24 cellular contexts compared by ENCODE assay signal in the genomic region with DNA sequence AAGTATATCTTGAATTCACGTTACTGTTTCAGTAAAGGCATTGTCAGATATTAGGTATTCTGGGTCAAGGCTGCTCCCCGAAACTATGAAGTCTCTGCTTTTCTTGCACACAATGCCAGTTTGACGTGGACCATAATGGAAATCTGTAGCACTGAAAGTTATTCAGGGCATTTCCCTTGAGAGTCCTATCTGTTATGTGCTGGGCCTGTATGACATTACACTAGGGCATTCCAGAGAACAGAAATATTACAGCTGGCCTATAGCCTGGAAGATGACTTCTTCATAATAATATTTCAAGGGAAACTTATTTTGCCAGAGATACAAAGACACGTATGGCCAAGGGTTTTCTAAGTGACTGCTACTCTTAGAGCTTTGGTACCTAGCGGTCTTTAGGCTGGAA.
"Had no signal": no experiment of that assay in that cellular context is flagged by ENCODE, and none has a peak within 500 bp of the region (broad histone marks: within the 10 kb centered on the region; RNA-seq: fewer than 3 reads in every experiment).

No MANE protein-coding gene starts in this region.

- DNase-seq: activated B cell treated with CpG ODN at 0.5 μM for 24 hours; activated CD4-positive, alpha-beta T cell treated with anti-CD3 and anti-CD28 coated beads for 48 hours; activated CD8-positive, alpha-beta T cell treated with anti-CD3 and anti-CD28 coated beads for 36 hours; activated effector memory CD4-positive, alpha-beta T cell treated with Interleukin-2 at 50 U/mL for 16 hours; activated T-cell treated with anti-CD3 and anti-CD28 coated beads, Interleukin-2, amount 50 U/mL, for 4 hours; amniotic stem cell; body of pancreas; effector CD8-positive, alpha-beta T cell; kidney; left ventricle myocardium inferior; mucosa of descending colon; naive thymus-derived CD8-positive, alpha-beta T cell; nucleus accumbens; stimulated activated naive CD8-positive, alpha-beta T cell treated with anti-CD3 and anti-CD28 coated beads, Interleukin-15, Interleukin-2, amounts not matched to agents 100 U/mL and 50 U/mL, for 24 hours; T-helper 2 cell; transverse colon had no signal

- ATAC-seq: activated CD8-positive, alpha-beta T cell treated with anti-CD3 and anti-CD28 coated beads for 36 hours; activated T-cell treated with anti-CD3 and anti-CD28 coated beads, Interleukin-2, amount 50 U/mL, for 4 hours; body of pancreas; mucosa of descending colon; naive thymus-derived CD8-positive, alpha-beta T cell; stimulated activated naive CD8-positive, alpha-beta T cell treated with anti-CD3 and anti-CD28 coated beads, Interleukin-15, Interleukin-2, amounts not matched to agents 100 U/mL and 50 U/mL, for 24 hours had no signal

- H3K4me3 ChIP-seq: body of pancreas, hepatocyte, left ventricle myocardium inferior, mucosa of descending colon, right atrium auricular region, smooth muscle cell, transverse colon had no signal

- H3K9me3 ChIP-seq: body of pancreas had no signal

- H3K27me3 Mint-ChIP-seq: activated B cell treated with CpG ODN at 0.5 μM for 24 hours; activated CD8-positive, alpha-beta T cell treated with anti-CD3 and anti-CD28 coated beads for 36 hours; activated naive CD4-positive, alpha-beta T cell treated with anti-CD3 and anti-CD28 coated beads, Interleukin-2, amount 50 U/mL, for 24 hours; central memory CD8-positive, alpha-beta T cell; memory B cell; progenitor cell of endocrine pancreas had no signal

- H3K36me3 ChIP-seq: left ventricle myocardium inferior, right atrium auricular region, transverse colon had no signal

- H3K4me1 ChIP-seq: body of pancreas, right atrium auricular region, transverse colon had no signal

- H3K4me1 Mint-ChIP-seq: activated B cell treated with CpG ODN at 0.5 μM for 24 hours; activated naive CD4-positive, alpha-beta T cell treated with anti-CD3 and anti-CD28 coated beads, Interleukin-2, amount 50 U/mL, for 24 hours; central memory CD8-positive, alpha-beta T cell; memory B cell; naive thymus-derived CD8-positive, alpha-beta T cell had no signal

- H3K27ac ChIP-seq: body of pancreas, hepatocyte, left ventricle myocardium inferior, right atrium auricular region, transverse colon had no signal

- H2AFZ ChIP-seq: hepatocyte had no signal

- H3K79me2 ChIP-seq: hepatocyte had no signal

- H3K4me3 Mint-ChIP-seq: activated B cell treated with CpG ODN at 0.5 μM for 24 hours; activated CD8-positive, alpha-beta T cell treated with anti-CD3 and anti-CD28 coated beads for 36 hours; activated naive CD4-positive, alpha-beta T cell treated with anti-CD3 and anti-CD28 coated beads, Interleukin-2, amount 50 U/mL, for 24 hours; activated T-cell treated with anti-CD3 and anti-CD28 coated beads, Interleukin-2, amount 50 U/mL, for 4 hours; central memory CD8-positive, alpha-beta T cell; memory B cell; naive thymus-derived CD8-positive, alpha-beta T cell had no signal

- H3K27ac Mint-ChIP-seq: activated B cell treated with CpG ODN at 0.5 μM for 24 hours; activated CD8-positive, alpha-beta T cell treated with anti-CD3 and anti-CD28 coated beads for 36 hours; activated naive CD4-positive, alpha-beta T cell treated with anti-CD3 and anti-CD28 coated beads, Interleukin-2, amount 50 U/mL, for 24 hours; memory B cell; naive thymus-derived CD8-positive, alpha-beta T cell; progenitor cell of endocrine pancreas had no signal

- FAIRE-seq: endothelial cell of umbilical vein, kidney had no signal

- H3K27me3 ChIP-seq: body of pancreas, hepatocyte, right atrium auricular region, transverse colon had no signal

- H3K4me2 ChIP-seq: hepatocyte, smooth muscle cell had no signal
